8 cellular contexts compared by ENCODE assay signal in the genomic region with DNA sequence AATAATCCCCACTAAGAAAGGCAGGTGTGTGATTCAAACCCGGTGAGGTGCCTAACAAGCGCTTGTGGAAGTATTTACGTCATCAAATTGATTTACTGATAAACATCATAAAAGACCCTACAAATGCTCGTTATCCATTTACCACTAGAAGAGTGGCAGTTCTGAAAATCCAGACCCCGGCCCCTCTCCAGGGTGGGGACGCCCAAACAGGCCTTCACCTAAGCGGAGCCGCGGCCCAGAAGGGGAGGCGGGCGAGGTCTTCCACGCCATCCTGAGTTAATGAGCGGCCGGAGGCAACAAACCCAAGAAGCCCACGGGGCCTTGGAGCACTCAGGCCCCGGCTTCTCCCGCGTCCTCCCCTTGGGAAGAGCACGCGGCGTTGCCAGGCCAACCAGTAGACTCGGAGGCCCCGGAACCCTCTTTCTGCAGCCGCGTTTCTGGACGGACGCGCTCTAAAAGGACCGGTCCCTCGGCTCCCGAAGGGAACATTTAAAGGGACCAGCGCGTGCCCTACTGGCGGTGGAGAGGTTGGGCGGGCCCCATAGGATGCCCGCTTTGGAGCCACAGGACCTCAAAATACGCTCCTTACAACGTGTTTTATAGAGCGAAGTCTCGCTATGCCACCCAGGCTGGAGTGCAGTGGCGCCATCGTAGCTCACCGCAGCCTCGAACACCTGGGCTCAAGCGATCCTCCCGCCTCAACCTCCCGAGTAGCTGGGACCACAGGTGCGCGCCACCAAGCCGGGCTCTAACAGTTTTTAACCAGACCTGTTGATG. TPM values are rescaled to one million over a fixed set of nuclear protein-coding genes. Genes with fewer than 3 reads are reported as not detected.
DNase-seq lines count a peak whose midpoint lies in the region; ATAC-seq and TF ChIP-seq lines count a peak whose summit lies in the region.

No MANE protein-coding gene starts in this region.

- peak; percentile 83 to 85 (median 85) for ATAC-seq in right lobe of liver
- ATAC-seq in HG03378 (IDR thresholded peaks at IDR 0.05; ENCODE audit: unreplicated experiment) = no peak

- H3K4me1 ChIP-seq in ectodermal cell (ENCODE audit: control insufficient read depth, insufficient read depth, low read length) = peaks cover 11% of the 10 kb centered on the region
- peaks cover 0 to 25% (median 10%) of the 10 kb centered on the region in 4 donors for H3K4me1 ChIP-seq in right lobe of liver

- peak; percentile 85 for DNase-seq in EH (ENCODE audit: low read depth)
- peak; percentile 82 for DNase-seq in LHCN-M2 (ENCODE audit: low read depth)
- peak; percentile 78 for DNase-seq in activated CD4-positive, alpha-beta T cell treated with anti-CD3 and anti-CD28 coated beads for 48 hours
- DNase-seq in right lobe of liver = peak; percentile 82 to 86 (median 85)
- DNase-seq in stimulated activated CD4-positive, alpha-beta T cell treated with anti-CD3 and anti-CD28 coated beads, Interleukin-1b, Interleukin-23, amount 100 ng/mL, for 4 hours (ENCODE audit: low read depth in 2 of 2) = peak; percentile 34 to 56
- DNase-seq in NAMALWA (ENCODE audit: low spot score) = no peak

- H3K4me3 ChIP-seq in ectodermal cell (ENCODE audit: insufficient read depth, low read depth, low read length) = peak overlapping the region; percentile 19
- peak overlapping the region; percentile 52 to 70 (median 66) for H3K4me3 ChIP-seq in right lobe of liver

- peaks cover 18% of the 10 kb centered on the region for H3K36me3 ChIP-seq in ectodermal cell (ENCODE audit: control insufficient read depth, insufficient read depth, low read length)
- peaks cover 0 to 17% (median 0%) of the 10 kb centered on the region in 4 donors for H3K36me3 ChIP-seq in right lobe of liver

- TF ChIP-seq POLR2A in right lobe of liver (IDR thresholded peaks at IDR 0.05) = peak; percentile 29

- intact Hi-C loops in right lobe of liver (cut with DNase I) = loop anchor here in 1 of 2 donors (10.0 kb wide), 1 partner anchor 56 kb away; no protein-coding TSS in a partner anchor

- peak; percentile 26 to 37 (median 32) for TF ChIP-seq CTCF in right lobe of liver (IDR thresholded peaks at IDR 0.05)

- H3K27ac ChIP-seq in ectodermal cell (ENCODE audit: insufficient read depth, low read depth, low read length, poor library complexity, severe bottlenecking) = no peak overlapping the region
- peak overlapping the region in 2 of 3 donors; percentile 32 to 50 for H3K27ac ChIP-seq in right lobe of liver

- WGBS in ectodermal cell, 2 experiments = 69 to 72% methylated on average over 50 of the region's 50 CpGs
- 6% methylated on average over 16 of the region's 50 CpGs for WGBS in right lobe of liver (ENCODE audit: insufficient coverage, low coverage, low lambda C conversion rate, missing lambda C conversion rate)

- H3K9me3 ChIP-seq in ectodermal cell (ENCODE audit: control insufficient read depth, low read length) (no peaks in the 10 kb centered on the region), right lobe of liver (no peaks in the 10 kb centered on the region)

- no peaks in the 10 kb centered on the region for H3K27me3 ChIP-seq in ectodermal cell (ENCODE audit: control insufficient read depth, insufficient read depth, low read length, poor library complexity, severe bottlenecking)
- no peaks in the 10 kb centered on the region for H3K27me3 ChIP-seq in right lobe of liver

RNA-seq across cellular contexts. Expression of gene PTPN21, which starts 3.5 kb away (rescaled TPM):
- 14.7 and 15.8 TPM in 2 replicates for total RNA-seq in LHCN-M2 (2014; rRNA removed)
- polyA plus RNA-seq in LHCN-M2 (2012) = 15.8 TPM
- 24.1 TPM for polyA plus RNA-seq in ectodermal cell (2013, experiment 1 of 4)
- polyA plus RNA-seq in ectodermal cell (2013, experiment 2 of 4) = 28.3 TPM
- polyA plus RNA-seq in ectodermal cell (2013, experiment 3 of 4) = 17.1 TPM
- polyA plus RNA-seq in ectodermal cell (2013, experiment 4 of 4) = 20.5 TPM
- 10 to 100 TPM in 4 of 6 experiments, 1 to 10 TPM in 2; 6.0 to 12.2 (median 10.3) TPM for total RNA-seq in right lobe of liver

RNA-seq across cellular contexts. Expression of gene ZC3H14, which starts 11.6 kb away (rescaled TPM):
- total RNA-seq in LHCN-M2 (2014; rRNA removed) = 84.4 and 87.8 TPM in 2 replicates
- polyA plus RNA-seq in LHCN-M2 (2012) = 28.7 TPM
- polyA plus RNA-seq in ectodermal cell (2013, experiment 1 of 4) = 135 TPM
- polyA plus RNA-seq in ectodermal cell (2013, experiment 2 of 4) = 135 TPM
- polyA plus RNA-seq in ectodermal cell (2013, experiment 3 of 4) = 103 TPM
- polyA plus RNA-seq in ectodermal cell (2013, experiment 4 of 4) = 116 TPM
- 10 to 100 TPM; 37.2 to 52.5 (median 42.1) TPM for total RNA-seq in right lobe of liver
